In genomic region chr9:89522979-89523305, GRCh38 we compare ENCODE assay signal across 13 cellular contexts. TPM values are rescaled to one million over a fixed set of nuclear protein-coding genes. Genes with fewer than 3 reads are reported as not detected.
DNase-seq lines count a peak whose midpoint lies in the region; ATAC-seq and TF ChIP-seq lines count a peak whose summit lies in the region.
"Had no signal": no experiment of that assay in that cellular context is flagged by ENCODE, and none has a peak within 500 bp of the region (broad histone marks: within the 10 kb centered on the region; RNA-seq: fewer than 3 reads in every experiment).

No MANE protein-coding gene starts in this region.

- H3K27ac Mint-ChIP-seq in CD8-positive, alpha-beta T cell: peak overlapping the region; percentile 95
- H3K27ac Mint-ChIP-seq in immature natural killer cell (peak overlapping the region; percentile 92 to 99 (median 96)), type B pancreatic cell (no peak overlapping the region)
- H3K27ac Mint-ChIP-seq: brain had no signal

- no peaks in the 10 kb centered on the region for H3K27me3 ChIP-seq in CD8-positive, alpha-beta T cell (ENCODE audit: insufficient read depth, low read length)
- H3K27me3 ChIP-seq in Loucy (ENCODE audit: insufficient read depth, low read length, poor library complexity, severe bottlenecking): no peaks in the 10 kb centered on the region
- H3K27me3 ChIP-seq: MG63, SJCRH30 had no signal

- peaks cover 98% of the 10 kb centered on the region for H3K4me1 ChIP-seq in CD8-positive, alpha-beta T cell (ENCODE audit: insufficient read depth, low read length)
- H3K4me1 ChIP-seq in Loucy (ENCODE audit: insufficient read depth, low read length, poor library complexity, severe bottlenecking): peaks cover 97% of the 10 kb centered on the region
- H3K4me1 ChIP-seq: SJCRH30 had no signal

- H3K4me1 Mint-ChIP-seq in CD8-positive, alpha-beta T cell (ENCODE audit: low read depth): peaks cover 99% of the 10 kb centered on the region
- H3K4me1 Mint-ChIP-seq in immature natural killer cell: peaks cover 97 to 100% of the 10 kb centered on the region in 2 donors
- peaks cover 11% of the 10 kb centered on the region for H3K4me1 Mint-ChIP-seq in type B pancreatic cell (ENCODE audit: unreplicated experiment)

- peak overlapping the region; percentile 78 for H3K9ac ChIP-seq in Loucy (ENCODE audit: low read depth, low read length, poor library complexity, severe bottlenecking)

- no peaks in the 10 kb centered on the region for H3K27me3 Mint-ChIP-seq in CD8-positive, alpha-beta T cell (ENCODE audit: low read depth)
- H3K27me3 Mint-ChIP-seq in immature natural killer cell (ENCODE audit: low read depth in 3 of 3): peaks cover 1 to 13% (median 10%) of the 10 kb centered on the region in 3 donors
- no peaks in the 10 kb centered on the region for H3K27me3 Mint-ChIP-seq in type B pancreatic cell
- H3K27me3 Mint-ChIP-seq: brain had no signal

- H3K4me3 Mint-ChIP-seq in CD8-positive, alpha-beta T cell: peak overlapping the region; percentile 48
- H3K4me3 Mint-ChIP-seq in immature natural killer cell: peak overlapping the region; percentile 39 to 82 (median 75)
- H3K4me3 Mint-ChIP-seq in type B pancreatic cell: no peak overlapping the region
- H3K4me3 Mint-ChIP-seq: brain, neural crest cell had no signal

- POLR2A ChIA-PET in CD8-positive, alpha-beta T cell (lab: Charles Lee): interaction anchor here (0.6 to 2.9 kb wide), 15 partner anchors 11 to 115 kb away, joined by 3 to 38 read pairs (median 7); partner anchors contain the start of gene SEMA4D

- CTCF ChIA-PET in CD8-positive, alpha-beta T cell (lab: Charles Lee): interaction anchor here (0.7 to 3.1 kb wide), 14 partner anchors 9 to 105 kb away, joined by 3 to 32 read pairs (median 6); no protein-coding TSS in a partner anchor

- no peak for DNase-seq in CD8-positive, alpha-beta T cell
- DNase-seq in immature natural killer cell (no peak), type B pancreatic cell (ENCODE audit: extremely low spot score, unreplicated experiment) (no peak), NOMO-1 treated with dmso at 0.1 percent for 144 hours (lab: John Stamatoyannopoulos, UW; ENCODE audit: unreplicated experiment) (no peak), NCI-H146 treated with DMSO at 0.1 percent for 48 hours (lab: John Stamatoyannopoulos, UW; ENCODE audit: unreplicated experiment) (no peak)
- DNase-seq in stimulated activated CD4-positive, alpha-beta T cell treated with anti-CD3 and anti-CD28 coated beads, Interleukin-4, amount 100 ng/mL, for 4 hours: no peak
- DNase-seq: MG63, NCI-H524 treated with DMSO at 0.1 percent for 48 hours, SJCRH30 had no signal

- no peaks in the 10 kb centered on the region for H3K36me3 ChIP-seq in CD8-positive, alpha-beta T cell (ENCODE audit: insufficient read depth, low read length)
- H3K36me3 ChIP-seq in Loucy (ENCODE audit: insufficient read depth, low read length): no peaks in the 10 kb centered on the region
- H3K36me3 ChIP-seq: MG63, SJCRH30 had no signal

- H3K79me2 ChIP-seq in Loucy (ENCODE audit: insufficient read depth, low read length): peaks cover 35% of the 10 kb centered on the region

- H3K4me3 ChIP-seq in CD8-positive, alpha-beta T cell (ENCODE audit: low read depth, low read length): peak overlapping the region; percentile 4
- H3K4me3 ChIP-seq in Loucy (ENCODE audit: low read length, poor library complexity, severe bottlenecking): peak overlapping the region; percentile 65
- H3K4me3 ChIP-seq: MG63, SJCRH30 had no signal

- H2AFZ ChIP-seq in Loucy (ENCODE audit: low read length): no peak overlapping the region

- H3K36me3 Mint-ChIP-seq in CD8-positive, alpha-beta T cell: no peaks in the 10 kb centered on the region
- H3K36me3 Mint-ChIP-seq in immature natural killer cell (peaks cover 0 to 5% (median 4%) of the 10 kb centered on the region in 3 donors), type B pancreatic cell (no peaks in the 10 kb centered on the region)
- H3K36me3 Mint-ChIP-seq: brain had no signal

- H3K4me2 ChIP-seq in Loucy (ENCODE audit: low read depth, low read length, poor library complexity, severe bottlenecking): peak overlapping the region; percentile 79

- H3K27ac ChIP-seq in CD8-positive, alpha-beta T cell (ENCODE audit: low read depth, low read length): peak overlapping the region; percentile 60
- H3K27ac ChIP-seq: SJCRH30 had no signal

- H3K9me3 Mint-ChIP-seq in CD8-positive, alpha-beta T cell: peaks cover under 1% of the 10 kb centered on the region
- H3K9me3 Mint-ChIP-seq in immature natural killer cell (no peaks in the 10 kb centered on the region), type B pancreatic cell (peaks cover 5% of the 10 kb centered on the region)

- H4K20me1 ChIP-seq in Loucy (ENCODE audit: insufficient read depth, low read length, poor library complexity, severe bottlenecking): no peaks in the 10 kb centered on the region

- no peak for TF ChIP-seq CTCF in CD8-positive, alpha-beta T cell (IDR thresholded peaks at IDR 0.05)
- TF ChIP-seq CTCF in Loucy (conservative IDR thresholded peaks at IDR 0.05; ENCODE audit: low read length) (no peak), type B pancreatic cell (conservative IDR thresholded peaks at IDR 0.05) (no peak)

- H3F3A ChIP-seq in Loucy (ENCODE audit: low read depth): peaks cover 16% of the 10 kb centered on the region; the same call in 1 of the 2 replicates

- no peak for ATAC-seq in CD8-positive, alpha-beta T cell
- ATAC-seq in GM19455 (IDR thresholded peaks at IDR 0.05; ENCODE audit: unreplicated experiment): peak; percentile 23

- no peaks in the 10 kb centered on the region for H3K9me2 ChIP-seq in Loucy (replicated peaks; ENCODE audit: low read depth, low read length)

- H3K9me3 ChIP-seq in CD8-positive, alpha-beta T cell (ENCODE audit: low read length): no peaks in the 10 kb centered on the region
- no peaks in the 10 kb centered on the region for H3K9me3 ChIP-seq in Loucy (ENCODE audit: insufficient read depth, low read depth, low read length)
- H3K9me3 ChIP-seq: MG63, SJCRH30 had no signal

- intact Hi-C loops in CD8-positive, alpha-beta T cell (cut with DNase I, micrococcal nuclease): loop anchor here (1.0 to 5.0 kb wide), 6 partner anchors 13 to 204 kb away; partner anchors contain the start of gene SECISBP2 (in 1 of the 2)

RNA-seq across cellular contexts. Expression of gene SEMA4D, which starts 25.0 kb away (rescaled TPM):
- total RNA-seq in CD8-positive, alpha-beta T cell: 100 to 1,000 TPM; 286 to 305 TPM
- polyA plus RNA-seq in immature natural killer cell: 10 to 100 TPM; 45.8 to 80.6 (median 47.0) TPM
- total RNA-seq in type B pancreatic cell (ENCODE audit: low replicate concordance): 32.3 and 43.6 TPM in 2 replicates
- total RNA-seq: SJCRH30 had no signal
